ENCODE assay signal across 1 cellular context in the genomic region with DNA sequence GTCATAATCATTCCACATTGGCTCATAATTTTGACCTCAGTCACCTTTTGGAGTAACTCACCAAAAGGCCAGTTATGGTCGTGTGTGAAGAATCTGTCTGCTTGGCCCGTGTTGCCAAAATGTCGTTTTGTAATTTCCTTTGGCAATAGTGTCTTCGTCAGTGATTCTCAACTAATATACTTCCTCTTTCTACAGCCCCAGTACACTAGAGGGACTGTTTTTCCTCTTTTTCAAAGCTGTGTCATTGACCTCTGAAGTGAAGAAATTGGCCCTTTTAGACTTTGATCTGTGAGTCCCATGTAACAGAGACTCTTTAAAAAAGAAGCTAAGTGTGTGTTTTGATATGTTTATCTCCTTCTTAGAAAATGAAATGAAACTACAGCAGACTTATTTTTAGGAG.
A peak's percentile ranks its signal among the peaks of the same experiment; 100 is the strongest.
TF ChIP-seq lines count a peak whose summit lies in the region.

No MANE protein-coding gene starts in this region.

TF ChIP-seq in K562, 482 proteins besides CTCF, POLR2A, EP300 and RAD21 (continued from another document):
- TF ChIP-seq, protein P1, sequence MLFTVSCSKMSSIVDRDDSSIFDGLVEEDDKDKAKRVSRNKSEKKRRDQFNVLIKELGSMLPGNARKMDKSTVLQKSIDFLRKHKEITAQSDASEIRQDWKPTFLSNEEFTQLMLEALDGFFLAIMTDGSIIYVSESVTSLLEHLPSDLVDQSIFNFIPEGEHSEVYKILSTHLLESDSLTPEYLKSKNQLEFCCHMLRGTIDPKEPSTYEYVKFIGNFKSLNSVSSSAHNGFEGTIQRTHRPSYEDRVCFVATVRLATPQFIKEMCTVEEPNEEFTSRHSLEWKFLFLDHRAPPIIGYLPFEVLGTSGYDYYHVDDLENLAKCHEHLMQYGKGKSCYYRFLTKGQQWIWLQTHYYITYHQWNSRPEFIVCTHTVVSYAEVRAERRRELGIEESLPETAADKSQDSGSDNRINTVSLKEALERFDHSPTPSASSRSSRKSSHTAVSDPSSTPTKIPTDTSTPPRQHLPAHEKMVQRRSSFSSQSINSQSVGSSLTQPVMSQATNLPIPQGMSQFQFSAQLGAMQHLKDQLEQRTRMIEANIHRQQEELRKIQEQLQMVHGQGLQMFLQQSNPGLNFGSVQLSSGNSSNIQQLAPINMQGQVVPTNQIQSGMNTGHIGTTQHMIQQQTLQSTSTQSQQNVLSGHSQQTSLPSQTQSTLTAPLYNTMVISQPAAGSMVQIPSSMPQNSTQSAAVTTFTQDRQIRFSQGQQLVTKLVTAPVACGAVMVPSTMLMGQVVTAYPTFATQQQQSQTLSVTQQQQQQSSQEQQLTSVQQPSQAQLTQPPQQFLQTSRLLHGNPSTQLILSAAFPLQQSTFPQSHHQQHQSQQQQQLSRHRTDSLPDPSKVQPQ (CRISPR knock-in tag; IDR thresholded peaks at IDR 0.05; ENCODE audit: borderline replicate concordance): no peak
- TF ChIP-seq ELF4 (CRISPR knock-in tag; IDR thresholded peaks at IDR 0.05): no peak
- 0 out of 2 replicates have a peak, but pooled peaks have one; percentile 16 for TF ChIP-seq L3MBTL2 (IDR thresholded peaks at IDR 0.05)
- TF ChIP-seq CREM (IDR thresholded peaks at IDR 0.05; ENCODE audit: low read depth): 0 out of 2 replicates have a peak, but pooled peaks have one; percentile 17
- TF ChIP-seq ZNF696 (CRISPR knock-in tag; conservative IDR thresholded peaks at IDR 0.05): no peak
- no peak for TF ChIP-seq TAF9B (IDR thresholded peaks at IDR 0.05; ENCODE audit: partially characterized antibody)
- TF ChIP-seq, protein P2, sequence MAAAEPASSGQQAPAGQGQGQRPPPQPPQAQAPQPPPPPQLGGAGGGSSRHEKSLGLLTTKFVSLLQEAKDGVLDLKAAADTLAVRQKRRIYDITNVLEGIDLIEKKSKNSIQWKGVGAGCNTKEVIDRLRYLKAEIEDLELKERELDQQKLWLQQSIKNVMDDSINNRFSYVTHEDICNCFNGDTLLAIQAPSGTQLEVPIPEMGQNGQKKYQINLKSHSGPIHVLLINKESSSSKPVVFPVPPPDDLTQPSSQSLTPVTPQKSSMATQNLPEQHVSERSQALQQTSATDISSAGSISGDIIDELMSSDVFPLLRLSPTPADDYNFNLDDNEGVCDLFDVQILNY (CRISPR knock-in tag; IDR thresholded peaks at IDR 0.05): no peak
